8 cellular contexts compared by ENCODE assay signal in the genomic region with DNA sequence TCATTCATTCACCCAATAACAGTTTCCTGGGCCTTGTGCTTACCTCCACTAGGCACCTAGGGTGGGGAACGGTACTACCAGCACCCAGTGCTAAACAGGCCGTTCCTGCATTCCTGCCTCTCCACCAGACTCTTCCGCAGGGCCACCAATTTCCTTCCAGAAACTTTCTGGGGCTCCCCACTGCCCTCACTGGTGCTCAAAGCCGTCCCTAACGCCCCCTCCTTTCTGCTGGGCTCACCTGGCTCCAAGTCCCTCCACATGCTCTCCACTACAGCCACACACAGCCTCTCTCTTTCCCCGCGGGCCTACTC. TPM values are rescaled to one million over a fixed set of nuclear protein-coding genes. Genes with fewer than 3 reads are reported as not detected.
DNase-seq lines count a peak whose midpoint lies in the region; ATAC-seq and TF ChIP-seq lines count a peak whose summit lies in the region.

No MANE protein-coding gene starts in this region.

- peaks cover 76% of the 10 kb centered on the region for H3K79me2 ChIP-seq in Loucy (ENCODE audit: insufficient read depth, low read length)

- peak overlapping the region; percentile 80 to 86 (median 83) for H3K4me3 Mint-ChIP-seq in nephron

- intact Hi-C loops in colonic mucosa (cut with DNase I) = loop anchor here (5.0 kb wide), 1 partner anchor 52 kb away; a partner anchor contains a TSS

- H3K27ac Mint-ChIP-seq in nephron = peak overlapping the region; percentile 39 to 84 (median 62)

- peaks cover 46% of the 10 kb centered on the region for H3K36me3 ChIP-seq in BLaER1
- peaks cover 35% of the 10 kb centered on the region for H3K36me3 ChIP-seq in Loucy (ENCODE audit: insufficient read depth, low read length)
- H3K36me3 ChIP-seq in colonic mucosa = no peaks in the 10 kb centered on the region

- H3K27ac ChIP-seq in BLaER1 (peak overlapping the region; percentile 91), colonic mucosa (peak overlapping the region; percentile 96)

- H4K20me1 ChIP-seq in BLaER1 = no peaks in the 10 kb centered on the region
- H4K20me1 ChIP-seq in Loucy (ENCODE audit: insufficient read depth, low read length, poor library complexity, severe bottlenecking) = peaks cover 7% of the 10 kb centered on the region

- peaks cover 62% of the 10 kb centered on the region for H3K4me1 ChIP-seq in BLaER1
- H3K4me1 ChIP-seq in Loucy (ENCODE audit: insufficient read depth, low read length, poor library complexity, severe bottlenecking) = peaks cover 69% of the 10 kb centered on the region
- H3K4me1 ChIP-seq in colonic mucosa = no peaks in the 10 kb centered on the region

- no peak for ATAC-seq in GM18868 (IDR thresholded peaks at IDR 0.05; ENCODE audit: unreplicated experiment)
- no peak for ATAC-seq in GM18907 (IDR thresholded peaks at IDR 0.05; ENCODE audit: unreplicated experiment)

- H3K9me2 ChIP-seq in Loucy (replicated peaks; ENCODE audit: low read depth, low read length) = no peaks in the 10 kb centered on the region

- H3K4me3 ChIP-seq in BLaER1 (peak overlapping the region; percentile 75), Loucy (ENCODE audit: low read length, poor library complexity, severe bottlenecking) (peak overlapping the region; percentile 80), colonic mucosa (no peak overlapping the region)

- H3K27me3 ChIP-seq in BLaER1 = no peaks in the 10 kb centered on the region
- no peaks in the 10 kb centered on the region for H3K27me3 ChIP-seq in Loucy (ENCODE audit: insufficient read depth, low read length, poor library complexity, severe bottlenecking)
- no peaks in the 10 kb centered on the region for H3K27me3 ChIP-seq in colonic mucosa

- H3K9ac ChIP-seq in BLaER1 (peak overlapping the region; percentile 91), Loucy (ENCODE audit: low read depth, low read length, poor library complexity, severe bottlenecking) (peak overlapping the region; percentile 99), colonic mucosa (ENCODE audit: low read depth in 2 of 2, low read length in 2 of 2) (peak overlapping the region; percentile 53 to 84)

- DNase-seq in colonic mucosa = no peak
- DNase-seq in NCI-H82 treated with DMSO at 0.1 percent for 48 hours (lab: John Stamatoyannopoulos, UW; ENCODE audit: unreplicated experiment) = no peak
- no peak for DNase-seq in OCI-M2 (lab: John Stamatoyannopoulos, UW; ENCODE audit: unreplicated experiment)

- TF ChIP-seq CTCF in Loucy (conservative IDR thresholded peaks at IDR 0.05; ENCODE audit: low read length) (no peak), colonic mucosa (IDR thresholded peaks at IDR 0.05) (no peak), nephron (IDR thresholded peaks at IDR 0.05; ENCODE audit: unreplicated experiment in 3 of 3) (no peak)

- no peak overlapping the region for H2AFZ ChIP-seq in Loucy (ENCODE audit: low read length)

- H3K4me2 ChIP-seq in BLaER1 = peak overlapping the region; percentile 73
- H3K4me2 ChIP-seq in Loucy (ENCODE audit: low read depth, low read length, poor library complexity, severe bottlenecking) = peak overlapping the region; percentile 97

- H3F3A ChIP-seq in Loucy (ENCODE audit: low read depth) = peaks cover 8% of the 10 kb centered on the region; the same call in 1 of the 2 replicates

- peaks cover 13% of the 10 kb centered on the region for H3K4me1 Mint-ChIP-seq in nephron

- H3K9me3 Mint-ChIP-seq in nephron = no peaks in the 10 kb centered on the region

- H3K9me3 ChIP-seq in BLaER1 = no peaks in the 10 kb centered on the region
- no peaks in the 10 kb centered on the region for H3K9me3 ChIP-seq in Loucy (ENCODE audit: insufficient read depth, low read depth, low read length)
- H3K9me3 ChIP-seq in colonic mucosa = no peaks in the 10 kb centered on the region

- peaks cover 8% of the 10 kb centered on the region for H3K36me3 Mint-ChIP-seq in nephron (ENCODE audit: low read depth)

- H3K27me3 Mint-ChIP-seq in nephron (ENCODE audit: low read depth) = peaks cover 26% of the 10 kb centered on the region

RNA-seq across cellular contexts. Expression of a gene that starts 1.4 kb away (rescaled TPM):
- total RNA-seq in colonic mucosa = 10 to 100 TPM; 23.8 to 50.3 TPM

RNA-seq across cellular contexts. Expression of a gene that starts 32.9 kb away (rescaled TPM):
- 10 to 100 TPM; 33.2 to 60.2 TPM for total RNA-seq in colonic mucosa

RNA-seq across cellular contexts. Expression of a gene that starts 51.0 kb away (rescaled TPM):
- total RNA-seq in colonic mucosa = 1 to 10 TPM; 1.5 to 3.1 TPM
